ENCODE assay signal across 16 cellular contexts in the genomic region with DNA sequence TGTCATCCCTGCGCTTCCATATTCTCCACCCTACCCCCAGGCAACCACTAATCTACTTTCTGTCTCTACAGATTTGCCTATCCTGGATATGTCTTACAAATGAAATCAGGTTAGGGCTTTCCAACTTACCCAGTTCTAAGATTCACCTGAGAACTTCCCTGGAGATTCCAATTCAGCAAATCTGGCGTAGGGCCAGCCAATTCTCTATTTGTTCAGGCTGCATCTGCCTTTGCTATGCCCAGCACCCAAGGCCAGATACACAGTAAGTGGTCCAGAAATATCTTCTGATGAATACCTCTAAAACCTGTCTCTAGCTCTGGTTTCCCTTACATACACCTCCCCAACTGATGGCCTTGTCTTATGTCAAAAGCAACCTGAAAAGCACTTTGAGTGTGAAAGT. TPM values are rescaled to one million over a fixed set of nuclear protein-coding genes. Genes with fewer than 3 reads are reported as not detected.
DNase-seq lines count a peak whose midpoint lies in the region; ATAC-seq and TF ChIP-seq lines count a peak whose summit lies in the region.
"Had no signal": no experiment of that assay in that cellular context is flagged by ENCODE, and none has a peak within 500 bp of the region (broad histone marks: within the 10 kb centered on the region; RNA-seq: fewer than 3 reads in every experiment).

No MANE protein-coding gene starts in this region.

- H3K27ac ChIP-seq in cardiac muscle cell: peak overlapping the region; percentile 6
- no peak overlapping the region for H3K27ac ChIP-seq in osteoblast (ENCODE audit: low read depth, low read length)

- no peak overlapping the region for H3K4me2 ChIP-seq in osteoblast (ENCODE audit: insufficient read depth, low read length)

- peaks cover 3% of the 10 kb centered on the region for H3K79me2 ChIP-seq in osteoblast (ENCODE audit: insufficient read depth, low read length)

- H2AFZ ChIP-seq in osteoblast (ENCODE audit: low read length): no peak overlapping the region

- H3K4me1 ChIP-seq in cardiac muscle cell (ENCODE audit: low read depth) (no peaks in the 10 kb centered on the region), osteoblast (ENCODE audit: insufficient read depth, low read length) (peaks cover 10% of the 10 kb centered on the region)

- peak overlapping the region; percentile 91 to 95 for H3K27ac Mint-ChIP-seq in T-cell
- peak overlapping the region; percentile 96 for H3K27ac Mint-ChIP-seq in stimulated activated naive B cell treated with anti-CD40 and anti-IgM and Interleukin-4, amounts not matched to agents 10 μg/mL and 1 μg/mL and 100 μg/mL, for 72 hours

- no peak for TF ChIP-seq CTCF in cardiac muscle cell (IDR thresholded peaks at IDR 0.05; ENCODE audit: low read depth, low read length)
- no peak for TF ChIP-seq CTCF in osteoblast (IDR thresholded peaks at IDR 0.05; ENCODE audit: extremely low read depth, low read depth, low read length)

- H3K4me3 Mint-ChIP-seq in T-cell: peak overlapping the region in 1 of 3 donors; percentile 64
- peak overlapping the region in 1 of 2 donors; percentile 60 for H3K4me3 Mint-ChIP-seq in stimulated activated naive B cell treated with anti-CD40 and anti-IgM and Interleukin-4, amounts not matched to agents 10 μg/mL and 1 μg/mL and 100 μg/mL, for 72 hours

- CTCF ChIA-PET in T-cell (lab: Charles Lee): interaction anchor here in 1 of 2 donors (1.2 kb wide), 1 partner anchor 93 kb away, joined by 3 read pairs; a partner anchor contains a TSS

- H3K4me3 ChIP-seq in cardiac muscle cell: no peak overlapping the region
- H3K4me3 ChIP-seq in osteoblast (ENCODE audit: insufficient read depth, low read length): no peak overlapping the region

- intact Hi-C loops in Right ventricle myocardium superior (cut with DNase I): no loop called here
- intact Hi-C loops in left ventricle myocardium superior (cut with micrococcal nuclease): no loop called here

- ATAC-seq in Right ventricle myocardium superior (ENCODE audit: poor library complexity) (no peak), T-cell (replicated peaks in 1 of 4) (no peak), left ventricle myocardium superior (peak; percentile 7), GM18511 (IDR thresholded peaks at IDR 0.05; ENCODE audit: unreplicated experiment) (no peak)
- ATAC-seq in stimulated activated naive B cell treated with anti-CD40 and anti-IgM and Interleukin-4, amounts not matched to agents 10 μg/mL and 1 μg/mL and 100 μg/mL, for 72 hours (replicated peaks): no peak
- ATAC-seq: activated CD4-positive, CD25-positive, alpha-beta regulatory T cell treated with anti-CD3 and anti-CD28 coated beads, Interleukin-2, amount 50 U/mL, for 24 hours; esophagus mucosa; stimulated activated naive CD8-positive, alpha-beta T cell treated with anti-CD3 and anti-CD28 coated beads, Interleukin-15, Interleukin-2, amounts not matched to agents 100 U/mL and 50 U/mL, for 24 hours had no signal

- peaks cover 12% of the 10 kb centered on the region for H3K36me3 Mint-ChIP-seq in T-cell
- peaks cover 11 to 28% of the 10 kb centered on the region in 2 donors for H3K36me3 Mint-ChIP-seq in stimulated activated naive B cell treated with anti-CD40 and anti-IgM and Interleukin-4, amounts not matched to agents 10 μg/mL and 1 μg/mL and 100 μg/mL, for 72 hours

- DNase-seq in cardiac muscle cell (ENCODE audit: low read depth in 1 of 2, low spot score in 1 of 2) (no peak), Right ventricle myocardium superior (no peak), T-cell (no peak), left ventricle myocardium superior (no peak), osteoblast (ENCODE audit: insufficient read length, low spot score, missing footprints) (no peak)
- DNase-seq in stimulated activated naive B cell treated with anti-CD40 and anti-IgM and Interleukin-4, amounts not matched to agents 10 μg/mL and 1 μg/mL and 100 μg/mL, for 72 hours: no peak
- no peak for DNase-seq in stimulated activated CD4-positive, alpha-beta T cell treated with anti-CD3 and anti-CD28 coated beads, Interleukin-1b, Interleukin-23, amount 100 ng/mL, for 48 hours
- DNase-seq: activated effector memory CD4-positive, alpha-beta T cell treated with anti-CD3 and anti-CD28 coated beads, Interleukin-2, amount 50 U/mL, for 16 hours; BE2C; cerebellar nuclear complex; NCI-H1436 treated with DMSO at 0.1 percent for 48 hours; stimulated activated CD4-positive, alpha-beta T cell treated with anti-CD3 and anti-CD28 coated beads, Interleukin-4, amount 100 ng/mL, for 1 hour; stimulated activated naive CD8-positive, alpha-beta T cell treated with anti-CD3 and anti-CD28 coated beads, Interleukin-15, Interleukin-2, amounts not matched to agents 100 U/mL and 50 U/mL, for 24 hours had no signal

- POLR2A ChIA-PET in T-cell (lab: Charles Lee): no interaction called here

- peaks cover 10% of the 10 kb centered on the region for H4K20me1 ChIP-seq in osteoblast (ENCODE audit: insufficient read depth, low read length)

- no peaks in the 10 kb centered on the region for H3K36me3 ChIP-seq in cardiac muscle cell
- peaks cover 15% of the 10 kb centered on the region for H3K36me3 ChIP-seq in osteoblast (ENCODE audit: insufficient read depth, low read length)

- H3K27me3 ChIP-seq in cardiac muscle cell: no peaks in the 10 kb centered on the region
- no peaks in the 10 kb centered on the region for H3K27me3 ChIP-seq in osteoblast (ENCODE audit: insufficient read depth, low read length)
- H3K27me3 ChIP-seq: BE2C had no signal

- H3K4me1 Mint-ChIP-seq in T-cell: peaks cover 62 to 73% (median 68%) of the 10 kb centered on the region in 3 donors
- peaks cover 64 to 85% of the 10 kb centered on the region in 2 donors for H3K4me1 Mint-ChIP-seq in stimulated activated naive B cell treated with anti-CD40 and anti-IgM and Interleukin-4, amounts not matched to agents 10 μg/mL and 1 μg/mL and 100 μg/mL, for 72 hours

- no peaks in the 10 kb centered on the region for H3K9me3 Mint-ChIP-seq in T-cell
- no peaks in the 10 kb centered on the region for H3K9me3 Mint-ChIP-seq in stimulated activated naive B cell treated with anti-CD40 and anti-IgM and Interleukin-4, amounts not matched to agents 10 μg/mL and 1 μg/mL and 100 μg/mL, for 72 hours

- H3K9me3 ChIP-seq in cardiac muscle cell (ENCODE audit: low read depth) (no peaks in the 10 kb centered on the region), osteoblast (ENCODE audit: low read depth, low read length) (no peaks in the 10 kb centered on the region)
- H3K9me3 ChIP-seq: BE2C had no signal

- no peaks in the 10 kb centered on the region for H3K27me3 Mint-ChIP-seq in T-cell
- H3K27me3 Mint-ChIP-seq in stimulated activated naive B cell treated with anti-CD40 and anti-IgM and Interleukin-4, amounts not matched to agents 10 μg/mL and 1 μg/mL and 100 μg/mL, for 72 hours: no peaks in the 10 kb centered on the region

RNA-seq across cellular contexts. Expression of a gene that starts 10.4 kb away (rescaled TPM):
- 25.2 and 33.9 TPM in 2 replicates for total RNA-seq in cardiac muscle cell
- polyA plus RNA-seq in cardiac muscle cell: 37.6 and 38.0 TPM in 2 replicates
- total RNA-seq in Right ventricle myocardium superior: 24.9 TPM
- total RNA-seq in T-cell: 10 to 100 TPM; 55.3 to 69.0 (median 64.0) TPM
- total RNA-seq in left ventricle myocardium superior: 32.8 TPM
- total RNA-seq in osteoblast: 29.3 and 31.8 TPM in 2 replicates

RNA-seq across cellular contexts. Expression of a gene that starts 23.3 kb away (rescaled TPM):
- 27.3 and 35.7 TPM in 2 replicates for total RNA-seq in cardiac muscle cell
- polyA plus RNA-seq in cardiac muscle cell: 29.5 and 46.3 TPM in 2 replicates
- total RNA-seq in Right ventricle myocardium superior: 73.7 TPM
- 10 to 100 TPM; 33.9 to 60.7 (median 52.4) TPM for total RNA-seq in T-cell
- 76.1 TPM for total RNA-seq in left ventricle myocardium superior
- total RNA-seq in osteoblast: 36.6 and 38.0 TPM in 2 replicates
